Comparison of ENCODE assay signal across 13 cellular contexts in the genomic region with DNA sequence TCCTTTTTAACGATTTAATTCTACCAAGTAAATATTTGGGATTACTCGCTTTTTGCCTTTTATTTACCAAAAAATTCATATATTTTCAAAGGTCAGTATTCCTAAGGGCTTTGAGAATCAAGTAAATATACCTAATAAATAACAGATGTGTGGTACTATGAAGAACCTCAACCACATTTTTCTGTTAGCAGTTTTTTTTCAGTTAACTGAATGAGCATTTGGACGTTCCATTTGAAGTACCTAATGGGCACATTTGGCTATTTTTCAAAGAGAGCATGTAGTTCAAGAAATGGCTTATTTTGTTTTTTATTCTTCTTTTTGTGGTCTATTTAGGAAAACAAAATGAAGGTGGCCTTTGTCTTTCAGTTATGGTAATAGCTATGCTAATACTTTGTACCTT.
"Had no signal": no experiment of that assay in that cellular context is flagged by ENCODE, and none has a peak within 500 bp of the region (broad histone marks: within the 10 kb centered on the region; RNA-seq: fewer than 3 reads in every experiment).

No MANE protein-coding gene starts in this region.

- H3K4me3 ChIP-seq: body of pancreas, spleen, tibial artery had no signal

- DNase-seq: activated CD4-positive, alpha-beta T cell treated with anti-CD3 and anti-CD28 coated beads, Interleukin-2, amount 50 U/mL, for 4 hours; activated gamma-delta T cell; body of pancreas; caudate nucleus; immature natural killer cell; left ventricle myocardium superior; nephron progenitor cell; nucleus accumbens; retina; spleen; stimulated activated naive B cell treated with anti-CD40 and anti-IgM and Interleukin-4, amounts not matched to agents 10 μg/mL and 1 μg/mL and 100 μg/mL, for 72 hours; tibial artery had no signal

- ATAC-seq: activated naive CD4-positive, alpha-beta T cell treated with anti-CD3 and anti-CD28 coated beads, Interleukin-2, amount 50 U/mL, for 72 hours; body of pancreas; left ventricle myocardium superior; stimulated activated naive B cell treated with anti-CD40 and anti-IgM and Interleukin-4, amounts not matched to agents 10 μg/mL and 1 μg/mL and 100 μg/mL, for 72 hours had no signal
